19 cellular contexts compared by ENCODE assay signal in the genomic region with DNA sequence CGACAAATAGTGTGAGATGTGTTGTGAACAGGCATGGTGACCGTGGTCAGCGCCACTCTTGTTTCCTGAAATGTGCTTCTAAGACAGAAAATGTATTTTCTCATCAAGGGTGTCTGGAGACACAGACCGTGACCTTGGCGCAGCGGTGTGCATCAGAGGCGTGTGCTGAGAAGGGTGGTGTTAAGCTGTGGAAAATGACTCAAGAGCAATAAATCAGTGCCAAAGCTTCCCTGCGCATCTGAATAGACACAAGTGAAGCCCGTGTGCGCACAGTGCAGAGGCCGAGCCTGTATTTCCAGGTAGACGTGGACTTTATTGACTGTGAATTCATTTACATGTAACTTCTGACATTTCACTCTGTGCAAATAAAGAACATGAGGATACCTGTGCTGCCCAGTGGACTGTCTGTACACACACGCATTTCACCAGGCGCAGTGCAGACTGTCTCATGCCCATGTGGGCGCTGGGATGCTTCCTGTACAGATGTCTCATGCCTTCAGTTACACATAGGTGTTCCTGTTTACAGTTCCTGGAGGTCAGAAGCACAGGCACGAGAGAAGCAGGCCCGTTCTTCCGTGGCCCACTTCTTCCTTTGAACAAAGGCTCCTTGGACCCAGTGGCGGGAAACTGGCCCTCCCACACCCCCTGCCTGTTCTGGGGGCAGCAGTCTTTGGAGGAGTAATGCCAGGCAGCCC. TPM values are rescaled to one million over a fixed set of nuclear protein-coding genes. Genes with fewer than 3 reads are reported as not detected.
A peak's percentile ranks its signal among the peaks of the same experiment; 100 is the strongest.
DNase-seq lines count a peak whose midpoint lies in the region; FAIRE-seq and TF ChIP-seq lines count a peak whose summit lies in the region.
"Had no signal": no experiment of that assay in that cellular context is flagged by ENCODE, and none has a peak within 500 bp of the region (broad histone marks: within the 10 kb centered on the region; RNA-seq: fewer than 3 reads in every experiment).

No MANE protein-coding gene starts in this region.

- intact Hi-C loops in stomach (cut with DNase I; ENCODE audit: low total_unique reads): no loop called here

- no peak for TF ChIP-seq CTCF in bronchial epithelial cell (IDR thresholded peaks at IDR 0.05; ENCODE audit: insufficient read depth, low read length, severe bottlenecking)
- TF ChIP-seq CTCF in stomach (IDR thresholded peaks at IDR 0.05): no peak
- no peak for TF ChIP-seq CTCF in glutamatergic neuron (IDR thresholded peaks at IDR 0.05; ENCODE audit: partially characterized antibody, unreplicated experiment)

- H3K9me3 ChIP-seq in stomach: no peaks in the 10 kb centered on the region
- H3K9me3 ChIP-seq: SJCRH30, upper lobe of left lung had no signal

- peaks cover 10% of the 10 kb centered on the region for H3K9me3 Mint-ChIP-seq in glutamatergic neuron (ENCODE audit: unreplicated experiment)
- H3K9me3 Mint-ChIP-seq: neural progenitor cell had no signal

- H3K4me3 ChIP-seq in bronchial epithelial cell (ENCODE audit: low read depth, low read length) (no peak overlapping the region), stomach (no peak overlapping the region)
- H3K4me3 ChIP-seq: neural progenitor cell, SJCRH30, upper lobe of left lung had no signal

- no peak overlapping the region for H3K27ac Mint-ChIP-seq in glutamatergic neuron (ENCODE audit: unreplicated experiment)
- H3K27ac Mint-ChIP-seq: neural progenitor cell had no signal

- H3K4me1 Mint-ChIP-seq in glutamatergic neuron (ENCODE audit: low read depth, unreplicated experiment): peaks cover 7% of the 10 kb centered on the region

- H3K27me3 ChIP-seq in bronchial epithelial cell (ENCODE audit: control insufficient read depth, insufficient read depth, low read length) (no peaks in the 10 kb centered on the region), stomach (no peaks in the 10 kb centered on the region)
- H3K27me3 ChIP-seq: neural progenitor cell, SJCRH30, upper lobe of left lung had no signal

- no peak for TF ChIP-seq POLR2A in stomach (IDR thresholded peaks at IDR 0.05)

- H3K4me3 Mint-ChIP-seq in glutamatergic neuron (ENCODE audit: unreplicated experiment): no peak overlapping the region
- H3K4me3 Mint-ChIP-seq: neural progenitor cell had no signal

- TF ChIP-seq EP300 in stomach (IDR thresholded peaks at IDR 0.05): no peak

- H3K27ac ChIP-seq in stomach: no peak overlapping the region
- H3K27ac ChIP-seq: epithelial cell of prostate, neural progenitor cell, SJCRH30, upper lobe of left lung had no signal

- WGBS in stomach, 5 donors: 75 to 93% (median 83%) methylated on average over 18 to 19 of the region's 19 CpGs

- peaks cover 6% of the 10 kb centered on the region for H3K27me3 Mint-ChIP-seq in glutamatergic neuron (ENCODE audit: unreplicated experiment)

- peaks cover 19% of the 10 kb centered on the region for H3K36me3 Mint-ChIP-seq in glutamatergic neuron (ENCODE audit: unreplicated experiment)

- peak; percentile 63 for DNase-seq in activated effector memory CD4-positive, alpha-beta T cell treated with anti-CD3 and anti-CD28 coated beads, Interleukin-2, amount 50 U/mL, for 16 hours
- DNase-seq in activated effector memory CD4-positive, alpha-beta T cell treated with Interleukin-2 at 50 U/mL for 16 hours: no peak
- DNase-seq in NCI-H526 (lab: John Stamatoyannopoulos, UW) (peak; percentile 37 to 61), bronchial epithelial cell (ENCODE audit: low read depth) (peak; percentile 12), stomach (peak; percentile 20), NCI-H1694 treated with DMSO at 0.1 percent for 48 hours (lab: John Stamatoyannopoulos, UW) (no peak), glutamatergic neuron (no peak), NCI-H2081 treated with DMSO at 0.1 percent for 48 hours (lab: John Stamatoyannopoulos, UW) (no peak)
- DNase-seq: amygdala, DMS53, mesenchymal stem cell, NCI-H1048, NCI-H345, retina, SJCRH30 had no signal

- H3K4me1 ChIP-seq in stomach: no peaks in the 10 kb centered on the region
- H3K4me1 ChIP-seq: neural progenitor cell, SJCRH30, upper lobe of left lung had no signal

- FAIRE-seq in bronchial epithelial cell (lab: Jason Lieb, UNC): no peak
- FAIRE-seq: H54 had no signal

- H3K36me3 ChIP-seq in bronchial epithelial cell (ENCODE audit: control insufficient read depth, insufficient read depth, low read length) (peaks cover 16% of the 10 kb centered on the region), stomach (peaks cover 33 to 88% (median 83%) of the 10 kb centered on the region in 4 donors)
- H3K36me3 ChIP-seq: neural progenitor cell, SJCRH30 had no signal

RNA-seq across cellular contexts. Expression of a gene that starts 31.9 kb away (rescaled TPM):
- total RNA-seq in bronchial epithelial cell (2.4 and 4.1 TPM in 2 replicates), stomach (1 to 10 TPM in 4 of 5 donors, not detected in 1; 1.2 to 8.1 (median 1.8) TPM), glutamatergic neuron (ENCODE audit: unreplicated experiment) (208 TPM)
- polyA plus RNA-seq in stomach: 10 to 100 TPM in 1 of 3 donors, 1 to 10 TPM in 2; 4.1 to 13.6 (median 8.0) TPM
- total RNA-seq: SJCRH30 had no signal

Comparison
In these comparisons a context has a peak if more than half of its experiments do, and no peak if none do; other contexts are left out.
1. DNase-seq: peak in activated effector memory CD4-positive, alpha-beta T cell treated with anti-CD3 and anti-CD28 coated beads, Interleukin-2, amount 50 U/mL, for 16 hours (single experiment), NCI-H526 (2 of 2), bronchial epithelial cell (single experiment) and stomach (single experiment); none in activated effector memory CD4-positive, alpha-beta T cell treated with Interleukin-2 at 50 U/mL for 16 hours (single experiment), NCI-H1694 treated with DMSO at 0.1 percent for 48 hours (single experiment), glutamatergic neuron (single experiment) and NCI-H2081 treated with DMSO at 0.1 percent for 48 hours (single experiment).
2. RNA of a gene that starts 31.9 kb away (total RNA-seq): 208 TPM in glutamatergic neuron (single experiment); 2.4 to 4.1 TPM in bronchial epithelial cell and 1.2 to 8.1 TPM in stomach; every median in the first group is over 10 times any median in the second.